Comparison of ENCODE assay signal across 1 cellular context in genomic region chr6:8047466-8048292, GRCh38.
TF ChIP-seq lines count a peak whose summit lies in the region.

No MANE protein-coding gene starts in this region.

TF ChIP-seq in K562, 482 proteins besides CTCF, POLR2A, EP300 and RAD21:
- TF ChIP-seq NFYB (IDR thresholded peaks at IDR 0.05; ENCODE audit: extremely low read depth, insufficient read length) (no peak), STAG1 (CRISPR knock-in tag; IDR thresholded peaks at IDR 0.05; ENCODE audit: borderline replicate concordance) (no peak), ZNF134 (CRISPR knock-in tag; conservative IDR thresholded peaks at IDR 0.05) (no peak), MIER1 (IDR thresholded peaks at IDR 0.05; ENCODE audit: low read depth) (no peak), ATF3 (IDR thresholded peaks at IDR 0.05) (peak; percentile 40; the same call in 1 of the 2 replicates), ATF3 (CRISPR knock-in tag; conservative IDR thresholded peaks at IDR 0.05) (no peak), FOSL1 (tag; conservative IDR thresholded peaks at IDR 0.05) (peak; percentile 46), ZNF318 (IDR thresholded peaks at IDR 0.05; ENCODE audit: borderline replicate concordance in 1 of 2, low read depth in 1 of 2) (no peak)
